Comparison of ENCODE assay signal across 24 cellular contexts in genomic region chr3:72754582-72754981, GRCh38.
DNase-seq lines count a peak whose midpoint lies in the region; ATAC-seq, FAIRE-seq and TF ChIP-seq lines count a peak whose summit lies in the region.
"Had no signal": no experiment of that assay in that cellular context is flagged by ENCODE, and none has a peak within 500 bp of the region (broad histone marks: within the 10 kb centered on the region; RNA-seq: fewer than 3 reads in every experiment).

No MANE protein-coding gene starts in this region.

- peaks cover 2 to 18% of the 10 kb centered on the region in 2 donors for H3K36me3 Mint-ChIP-seq in activated T-cell treated with anti-CD3 and anti-CD28 coated beads, Interleukin-2, amount 50 U/mL, for 72 hours (ENCODE audit: insufficient read depth in 2 of 2)
- no peaks in the 10 kb centered on the region for H3K36me3 Mint-ChIP-seq in natural killer cell treated with Interleukin-12 subunit alpha and Interleukin-12 subunit beta and Interleukin-15 and Interleukin-18, amount 100 ng/mL, for 72 hours

- H3K27ac Mint-ChIP-seq in activated T-cell treated with anti-CD3 and anti-CD28 coated beads, Interleukin-2, amount 50 U/mL, for 72 hours = peak overlapping the region; percentile 68
- H3K27ac Mint-ChIP-seq in natural killer cell treated with Interleukin-12 subunit alpha and Interleukin-12 subunit beta and Interleukin-15 and Interleukin-18, amount 100 ng/mL, for 72 hours = no peak overlapping the region
- H3K27ac Mint-ChIP-seq: IgD-negative memory B cell had no signal

- FAIRE-seq in GM18507 (lab: Jason Lieb, UNC) = peak; percentile 33
- FAIRE-seq: A204.1, D721Med, GM12891, HTR-8/SVneo had no signal

- H3K27me3 Mint-ChIP-seq in activated T-cell treated with anti-CD3 and anti-CD28 coated beads, Interleukin-2, amount 50 U/mL, for 72 hours (ENCODE audit: low read depth) = no peaks in the 10 kb centered on the region
- no peaks in the 10 kb centered on the region for H3K27me3 Mint-ChIP-seq in natural killer cell treated with Interleukin-12 subunit alpha and Interleukin-12 subunit beta and Interleukin-15 and Interleukin-18, amount 100 ng/mL, for 72 hours

- peak overlapping the region; percentile 42; the same call in 1 of the 2 replicates for H3K27ac ChIP-seq in VCaP
- H3K27ac ChIP-seq: HL-60 had no signal

- no peak for DNase-seq in activated T-cell treated with anti-CD3 and anti-CD28 coated beads, Interleukin-2, amount 50 U/mL, for 72 hours
- DNase-seq in activated T-cell treated with anti-CD3 and anti-CD28 coated beads for 4 hours (no peak), GM18507 (ENCODE audit: extremely low spot score, insufficient read length, low read depth) (no peak), GM19240 (ENCODE audit: insufficient read length, low spot score) (no peak)
- DNase-seq in natural killer cell treated with Interleukin-12 subunit alpha and Interleukin-12 subunit beta and Interleukin-15 and Interleukin-18, amount 100 ng/mL, for 72 hours (ENCODE audit: low spot score) = no peak
- DNase-seq in effector CD4-positive, alpha-beta T cell = no peak
- DNase-seq: BE2C, Karpas-422, MG63, NCI-H1092, NCI-H1436 treated with DMSO at 0.1 percent for 48 hours, NCI-H2029, NCI-H345, NCI-H524 treated with DMSO at 0.1 percent for 48 hours, PC-3, RPMI8226 had no signal

- no peak for TF ChIP-seq CTCF in VCaP (conservative IDR thresholded peaks at IDR 0.05)

- no peak for ATAC-seq in activated T-cell treated with anti-CD3 and anti-CD28 coated beads, Interleukin-2, amount 50 U/mL, for 72 hours (replicated peaks in 1 of 2)
- peak; percentile 84 for ATAC-seq in esophagus mucosa
- no peak for ATAC-seq in natural killer cell treated with Interleukin-12 subunit alpha and Interleukin-12 subunit beta and Interleukin-15 and Interleukin-18, amount 100 ng/mL, for 72 hours
- ATAC-seq: PC-3 had no signal

- H3K9me3 Mint-ChIP-seq in activated T-cell treated with anti-CD3 and anti-CD28 coated beads, Interleukin-2, amount 50 U/mL, for 72 hours = no peaks in the 10 kb centered on the region
- no peaks in the 10 kb centered on the region for H3K9me3 Mint-ChIP-seq in natural killer cell treated with Interleukin-12 subunit alpha and Interleukin-12 subunit beta and Interleukin-15 and Interleukin-18, amount 100 ng/mL, for 72 hours
- H3K9me3 Mint-ChIP-seq: IgD-negative memory B cell had no signal

- peaks cover 74% of the 10 kb centered on the region for H3K4me1 Mint-ChIP-seq in activated T-cell treated with anti-CD3 and anti-CD28 coated beads, Interleukin-2, amount 50 U/mL, for 72 hours (ENCODE audit: low read depth)
- H3K4me1 Mint-ChIP-seq in natural killer cell treated with Interleukin-12 subunit alpha and Interleukin-12 subunit beta and Interleukin-15 and Interleukin-18, amount 100 ng/mL, for 72 hours (ENCODE audit: low read depth in 2 of 2) = peaks cover 10 to 11% of the 10 kb centered on the region in 2 donors

- H3K4me3 Mint-ChIP-seq in activated T-cell treated with anti-CD3 and anti-CD28 coated beads, Interleukin-2, amount 50 U/mL, for 72 hours = no peak overlapping the region
- no peak overlapping the region for H3K4me3 Mint-ChIP-seq in natural killer cell treated with Interleukin-12 subunit alpha and Interleukin-12 subunit beta and Interleukin-15 and Interleukin-18, amount 100 ng/mL, for 72 hours
- H3K4me3 Mint-ChIP-seq: IgD-negative memory B cell had no signal
